In the genomic region with DNA sequence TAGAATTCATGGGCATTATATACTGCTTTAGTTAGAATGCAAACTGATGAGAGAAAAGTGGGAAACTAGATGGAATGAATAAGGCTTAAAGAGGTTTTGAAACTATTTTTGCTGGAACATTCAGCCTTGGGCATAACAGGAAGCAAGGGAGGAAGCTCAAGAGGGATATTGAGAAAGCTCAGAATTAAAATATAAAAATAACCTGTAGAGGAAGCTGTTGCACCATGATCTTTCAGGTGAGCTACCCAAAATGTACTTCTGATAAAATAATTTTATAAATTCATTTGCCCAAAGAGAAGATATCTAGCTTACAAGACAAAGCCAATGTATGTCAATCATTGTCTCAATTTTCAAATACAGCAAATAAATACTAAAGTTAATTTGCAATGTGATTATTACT, we compare ENCODE assay signal across 1 cellular context.
TF ChIP-seq lines count a peak whose summit lies in the region.

No MANE protein-coding gene starts in this region.

TF ChIP-seq in K562, 482 proteins besides CTCF, POLR2A, EP300 and RAD21 (continued from another document):
- TF ChIP-seq SMC3 (conservative IDR thresholded peaks at IDR 0.05; ENCODE audit: insufficient read depth, low read depth, low read length) (peak; percentile 41; the same call in 1 of the 2 replicates), ADNP (tag; IDR thresholded peaks at IDR 0.05) (no peak), KAT7 (CRISPR knock-in tag; IDR thresholded peaks at IDR 0.05; ENCODE audit: borderline replicate concordance) (no peak), DEAF1 (CRISPR knock-in tag; IDR thresholded peaks at IDR 0.05) (0 out of 2 replicates have a peak, but pooled peaks have one; percentile 14), KLF16 (IDR thresholded peaks at IDR 0.05) (0 out of 2 replicates have a peak, but pooled peaks have one; percentile 24)
